ENCODE assay signal across 8 cellular contexts in the genomic region with DNA sequence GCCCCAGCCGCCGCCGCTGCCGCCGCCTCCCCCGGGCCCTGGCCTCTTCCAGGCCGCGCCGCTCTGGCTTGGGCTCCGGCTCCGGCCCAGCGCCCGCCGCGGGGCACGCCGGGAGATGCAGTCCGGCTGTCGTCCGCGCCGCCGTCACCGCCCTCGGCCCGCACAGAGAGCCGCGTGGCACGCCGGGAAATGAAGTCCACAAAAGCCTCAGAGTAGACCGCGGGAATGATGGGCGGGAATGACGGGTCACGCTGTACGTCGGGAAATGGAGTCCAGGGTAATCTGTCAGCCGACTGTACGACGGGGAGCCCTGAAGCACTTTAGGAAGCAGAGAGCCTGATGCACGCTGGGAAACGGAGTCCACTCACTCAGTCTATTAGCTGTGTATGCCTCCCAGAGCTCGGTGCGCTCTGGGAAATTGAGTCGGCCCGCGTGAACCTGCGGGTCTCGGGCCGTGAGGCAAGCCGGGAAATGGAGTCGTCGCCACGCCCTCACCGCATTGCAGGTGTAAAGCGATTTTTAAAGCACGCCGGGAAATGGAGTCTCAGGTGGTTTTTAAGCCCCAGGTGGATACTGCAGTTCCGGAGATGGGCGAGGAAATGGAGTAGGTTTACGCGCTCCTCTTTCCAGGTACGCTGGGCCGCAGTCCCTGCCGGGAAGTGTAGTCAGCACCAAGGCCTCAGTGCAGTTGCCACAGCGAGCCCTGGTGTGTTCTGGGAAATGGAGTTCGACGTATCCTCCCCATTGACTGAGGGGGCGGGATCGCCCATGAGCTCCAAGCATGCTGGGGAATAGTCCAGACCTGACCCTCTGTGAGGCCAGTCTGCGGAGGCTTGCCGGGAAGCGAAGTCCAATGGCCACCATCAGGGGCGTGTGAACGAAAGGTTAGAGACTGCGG. TPM values are rescaled to one million over a fixed set of nuclear protein-coding genes. Genes with fewer than 3 reads are reported as not detected.
A peak's percentile ranks its signal among the peaks of the same experiment; 100 is the strongest.
DNase-seq lines count a peak whose midpoint lies in the region; ATAC-seq, FAIRE-seq and TF ChIP-seq lines count a peak whose summit lies in the region.

A gene (minus strand): TSS at position 91 of the 898 bp plus-strand sequence. CDS start 137 bp downstream, outside the sequence.

- H3K27me3 ChIP-seq in BE2C, result no peaks in the 10 kb centered on the region

- DNase-seq in BE2C, result peak; percentile 98
- peak; percentile 89 for DNase-seq in GM19240 (ENCODE audit: insufficient read length, low spot score)
- peak; percentile 100 for DNase-seq in NCI-H526 (lab: John Stamatoyannopoulos, UW)
- DNase-seq in activated CD4-positive, alpha-beta T cell treated with anti-CD3 and anti-CD28 coated beads for 48 hours, result peak; percentile 96
- peak; percentile 100 for DNase-seq in kidney glomerular epithelial cell (lab: John Stamatoyannopoulos, UW)
- DNase-seq in stimulated activated CD4-positive, alpha-beta T cell treated with anti-CD3 and anti-CD28 coated beads, Interleukin-1b, Interleukin-23, amount 100 ng/mL, for 1 hour (ENCODE audit: low read depth in 2 of 2), result peak; percentile 84 to 89

- TF ChIP-seq CTCF in BE2C (IDR thresholded peaks at IDR 0.05; ENCODE audit: low read depth, low read length), result no peak

- H3K4me3 ChIP-seq in BE2C (ENCODE audit: low read depth, low read length), result peak within 1 kb of the TSS; percentile 87

- H3K9me3 ChIP-seq in BE2C, result no peaks in the 10 kb centered on the region

- ATAC-seq in HG03460 (IDR thresholded peaks at IDR 0.05; ENCODE audit: unreplicated experiment), result peak; percentile 63

- H3K36me3 ChIP-seq in BE2C, result peaks cover 9% of the 10 kb centered on the region

- FAIRE-seq in colon (lab: Jason Lieb, UNC), result peak; percentile 89

- peaks cover 10% of the 10 kb centered on the region for H3K4me1 ChIP-seq in BE2C

RNA-seq across cellular contexts. Expression of the gene that starts here (rescaled TPM):
- 88.2 TPM for polyA plus RNA-seq in BE2C (2012; ENCODE audit: insufficient read depth, insufficient read length, low read depth)

Comparison
In these comparisons a context has a peak if more than half of its experiments do, and no peak if none do; other contexts are left out.
1. Peak in every context shown above with its lines: DNase-seq, ATAC-seq and H3K4me3 ChIP-seq.